Comparison of ENCODE assay signal across 8 cellular contexts in the genomic region with DNA sequence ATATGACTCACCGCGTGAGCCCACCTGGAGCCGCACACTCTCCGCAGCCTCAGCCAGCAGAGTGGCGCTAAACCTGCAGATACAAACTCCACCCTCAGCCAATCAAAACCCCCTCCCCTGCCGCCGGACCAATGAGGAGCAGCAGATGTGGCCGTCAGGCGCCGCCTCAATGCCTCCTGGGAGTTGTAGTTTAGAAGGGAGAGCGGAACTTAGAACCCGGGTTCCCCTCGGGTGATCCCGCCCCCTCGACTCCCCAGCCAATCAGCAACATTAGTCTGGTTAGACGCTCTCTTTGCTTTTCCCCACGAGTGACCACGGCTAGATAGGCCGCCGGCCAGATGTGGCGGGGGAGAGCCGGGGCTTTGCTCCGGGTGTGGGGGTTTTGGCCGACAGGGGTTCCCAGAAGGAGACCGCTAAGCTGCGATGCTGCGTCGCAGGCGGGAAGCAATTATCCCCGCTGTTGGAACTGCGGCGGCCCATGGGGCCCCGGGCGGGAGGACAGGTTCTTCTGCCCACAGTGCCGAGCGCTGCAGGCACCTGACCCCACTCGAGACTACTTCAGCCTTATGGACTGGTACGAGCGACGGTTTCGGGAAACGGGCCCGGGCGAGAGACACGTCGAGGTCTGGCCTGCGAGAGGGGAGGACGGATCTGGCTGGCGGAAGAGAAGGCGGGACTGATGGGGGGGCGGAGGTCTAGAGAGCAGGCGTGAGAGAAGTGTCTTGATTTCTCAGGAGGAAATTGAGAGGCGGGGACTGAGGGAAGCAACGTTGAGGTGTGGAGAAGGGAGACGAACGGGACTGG. TPM values are rescaled to one million over a fixed set of nuclear protein-coding genes. Genes with fewer than 3 reads are reported as not detected.
DNase-seq lines count a peak whose midpoint lies in the region; ATAC-seq, FAIRE-seq and TF ChIP-seq lines count a peak whose summit lies in the region.

TSS of gene CHEK2 (minus strand) at position 63 of the 804 bp plus-strand sequence. CDS start 7,099 bp downstream, outside the sequence.
TSS of gene HSCB (plus strand) at position 282 of the 804 bp plus-strand sequence. CDS start at position 339, 57 bp downstream.

- peak within 1 kb of the TSS; percentile 89 to 98 (median 96) for H3K27ac Mint-ChIP-seq in brain

- H3K4me1 Mint-ChIP-seq in brain = peaks cover 31% of the 10 kb centered on the region

- ATAC-seq in GM18519 (IDR thresholded peaks at IDR 0.05; ENCODE audit: low FRiP score, unreplicated experiment) (peak; percentile 81), HG03060 (IDR thresholded peaks at IDR 0.05; ENCODE audit: low read depth, unreplicated experiment) (peak; percentile 91), sciatic nerve (peak; percentile 99)

- H3K9me3 Mint-ChIP-seq in brain = no peaks in the 10 kb centered on the region

- H3K27me3 Mint-ChIP-seq in brain = peaks cover 5% of the 10 kb centered on the region

- H3K4me3 Mint-ChIP-seq in brain = peak within 1 kb of the TSS; percentile 91 to 94 (median 92)

- H3K36me3 Mint-ChIP-seq in brain = peaks cover 26% of the 10 kb centered on the region

- peak; percentile 57 for FAIRE-seq in TTC549 (lab: Jason Lieb, UNC)

- intact Hi-C loops in sciatic nerve (cut with DNase I) = no loop called here

- peak within 1 kb of the TSS; percentile 91 for H3K27ac ChIP-seq in 22Rv1

- DNase-seq in NCI-H2107 (lab: John Stamatoyannopoulos, UW) (peak; percentile 80), iPS DF 19.7 (ENCODE audit: low read depth, low spot score) (peak; percentile 99), sciatic nerve (ENCODE audit: low spot score) (peak; percentile 99)

- TF ChIP-seq CTCF in 22Rv1 (IDR thresholded peaks at IDR 0.05) = peak; percentile 45
- TF ChIP-seq CTCF in brain (conservative IDR thresholded peaks at IDR 0.05) = peak in 1 of 2 experiments; percentile 33

RNA-seq across cellular contexts. Expression of gene CHEK2, which starts in this region (rescaled TPM):
- polyA plus RNA-seq in brain (ENCODE audit: insufficient read depth, low read depth, low replicate concordance) = 14.1 TPM
- 29.3 TPM for total RNA-seq in sciatic nerve

RNA-seq across cellular contexts. Expression of gene HSCB, which starts in this region (rescaled TPM):
- 13.2 TPM for polyA plus RNA-seq in brain (ENCODE audit: insufficient read depth, low read depth, low replicate concordance)
- total RNA-seq in sciatic nerve = 13.9 TPM

Comparison
In these comparisons a context has a peak if more than half of its experiments do, and no peak if none do; other contexts are left out.
1. Peak in every context shown above with its lines: DNase-seq, ATAC-seq and H3K27ac ChIP-seq.